8 cellular contexts compared by ENCODE assay signal in genomic region chr12:3604750-3605638, GRCh38.
DNase-seq lines count a peak whose midpoint lies in the region; ATAC-seq and TF ChIP-seq lines count a peak whose summit lies in the region.

No MANE protein-coding gene starts in this region.

- DNase-seq in GDM1 (lab: John Stamatoyannopoulos, UW) (peak; percentile 15), NCI-H2227 treated with DMSO at 0.1 percent for 48 hours (lab: John Stamatoyannopoulos, UW) (peak; percentile 75), epithelial cell of esophagus (ENCODE audit: low read depth) (peak; percentile 70), ovary (peak in 4 of 5 donors; percentile 37 to 65 (median 64)), progenitor cell of endocrine pancreas (ENCODE audit: low spot score, unreplicated experiment) (no peak)

- TF ChIP-seq POLR2A in ovary (IDR thresholded peaks at IDR 0.05) = no peak

- H3K4me1 ChIP-seq in ovary (ENCODE audit: insufficient read depth) = peaks cover 30% of the 10 kb centered on the region

- no peaks in the 10 kb centered on the region for H3K9me3 ChIP-seq in ovary

- H3K9me3 Mint-ChIP-seq in progenitor cell of endocrine pancreas (ENCODE audit: low read depth) = peaks cover 10% of the 10 kb centered on the region

- no peak overlapping the region for H3K4me3 Mint-ChIP-seq in progenitor cell of endocrine pancreas (ENCODE audit: low read depth)

- H3K27me3 Mint-ChIP-seq in progenitor cell of endocrine pancreas = peaks cover 80% of the 10 kb centered on the region

- H3K27ac Mint-ChIP-seq in progenitor cell of endocrine pancreas = no peak overlapping the region

- no peaks in the 10 kb centered on the region for H3K27me3 ChIP-seq in ovary

- H3K4me1 Mint-ChIP-seq in progenitor cell of endocrine pancreas (ENCODE audit: low read depth) = peaks cover 5% of the 10 kb centered on the region

- no peaks in the 10 kb centered on the region for H3K36me3 ChIP-seq in ovary

- ATAC-seq in HG03565 (IDR thresholded peaks at IDR 0.05; ENCODE audit: unreplicated experiment) = no peak
- no peak for ATAC-seq in HG03039 (IDR thresholded peaks at IDR 0.05; ENCODE audit: unreplicated experiment)
- no peak for ATAC-seq in GM18519 (IDR thresholded peaks at IDR 0.05; ENCODE audit: low FRiP score, unreplicated experiment)

- TF ChIP-seq EP300 in ovary (IDR thresholded peaks at IDR 0.05) = no peak

- WGBS in ovary, 3 donors = 15 to 29% (median 24%) methylated on average over 14 of the region's 14 CpGs

- TF ChIP-seq CTCF in epithelial cell of esophagus (IDR thresholded peaks at IDR 0.05; ENCODE audit: insufficient read depth, low read depth, low read length, missing control alignments) (no peak), ovary (IDR thresholded peaks at IDR 0.05) (no peak), progenitor cell of endocrine pancreas (IDR thresholded peaks at IDR 0.05; ENCODE audit: unreplicated experiment) (no peak)

- H3K27ac ChIP-seq in ovary = peak overlapping the region; percentile 14 to 65

- no peaks in the 10 kb centered on the region for H3K36me3 Mint-ChIP-seq in progenitor cell of endocrine pancreas (ENCODE audit: insufficient read depth)

- intact Hi-C loops in ovary (cut with DNase I) = no loop called here

- H3K4me3 ChIP-seq in epithelial cell of esophagus (ENCODE audit: low read length) = no peak overlapping the region
- H3K4me3 ChIP-seq in ovary = no peak overlapping the region
